8 cellular contexts compared by ENCODE assay signal in the genomic region with DNA sequence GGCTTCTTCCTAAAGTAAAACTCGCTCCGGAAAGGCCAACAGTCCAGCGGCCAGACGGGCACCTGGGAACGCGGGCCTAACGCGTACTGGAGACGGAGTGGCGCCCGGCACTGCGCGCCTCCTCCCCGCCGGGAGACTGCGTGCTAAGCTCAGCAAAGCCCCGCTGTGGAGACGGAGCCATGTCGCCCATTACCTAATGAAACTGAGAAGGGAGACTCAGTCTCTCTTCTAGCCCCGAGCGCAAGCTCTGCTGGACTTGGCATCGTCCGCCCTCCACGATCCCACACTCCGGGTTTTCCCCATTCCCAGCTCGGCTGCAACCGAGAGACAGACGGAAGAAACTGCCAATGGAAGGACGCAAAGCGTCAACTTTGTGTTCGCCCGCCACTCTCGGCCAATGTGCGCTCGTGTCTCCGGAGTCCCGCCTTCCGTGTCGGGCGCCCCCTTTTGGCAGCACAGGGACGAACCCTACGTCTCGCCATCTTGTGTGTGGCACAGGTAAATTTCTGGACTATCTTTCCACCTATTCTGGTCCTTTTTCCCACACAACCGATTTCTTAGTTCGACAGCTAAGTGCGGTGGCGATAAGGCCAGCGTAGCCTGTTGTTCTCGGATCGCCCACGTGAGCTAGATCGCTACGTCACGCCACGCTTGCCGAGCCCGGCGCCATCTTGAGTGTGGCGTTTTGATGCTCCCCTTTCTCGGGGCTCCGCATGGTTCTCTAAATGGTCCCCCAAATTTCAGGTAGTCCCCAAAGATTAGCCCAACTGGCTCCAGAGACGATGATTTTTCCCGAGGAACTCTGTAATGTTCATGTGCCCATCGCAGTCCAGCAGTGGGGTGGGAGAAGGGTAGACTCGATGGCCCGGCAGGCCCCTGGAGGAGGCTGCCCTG. TPM values are rescaled to one million over a fixed set of nuclear protein-coding genes. Genes with fewer than 3 reads are reported as not detected.
DNase-seq lines count a peak whose midpoint lies in the region; ATAC-seq and TF ChIP-seq lines count a peak whose summit lies in the region.

No MANE protein-coding gene starts in this region.

- ATAC-seq in HG02798 (IDR thresholded peaks at IDR 0.05; ENCODE audit: poor library complexity, unreplicated experiment) (peak; percentile 44), left cardiac atrium (peak; percentile 58 to 66)

- intact Hi-C loops in left cardiac atrium (cut with DNase I), result no loop called here

- TF ChIP-seq CTCF in GM12875 (IDR thresholded peaks at IDR 0.05; ENCODE audit: borderline replicate concordance, insufficient read depth, low read depth, low read length) (peak; percentile 94), progenitor cell of endocrine pancreas (IDR thresholded peaks at IDR 0.05; ENCODE audit: unreplicated experiment) (peak; percentile 90)

- H3K27ac Mint-ChIP-seq in progenitor cell of endocrine pancreas, result peak overlapping the region; percentile 100

- peak overlapping the region; percentile 93 for H3K4me3 ChIP-seq in GM12875 (ENCODE audit: low read depth, low read length)
- H3K4me3 ChIP-seq in urinary bladder (ENCODE audit: low read depth, low read length), result peak overlapping the region; percentile 60

- H3K27ac ChIP-seq in urinary bladder (ENCODE audit: low read depth), result peak overlapping the region; percentile 99

- no peaks in the 10 kb centered on the region for H3K27me3 Mint-ChIP-seq in progenitor cell of endocrine pancreas

- peaks cover 9% of the 10 kb centered on the region for H3K4me1 Mint-ChIP-seq in progenitor cell of endocrine pancreas (ENCODE audit: low read depth)

- H3K4me1 ChIP-seq in urinary bladder (ENCODE audit: insufficient read depth), result peaks cover 2% of the 10 kb centered on the region

- peaks cover 12% of the 10 kb centered on the region for H3K36me3 Mint-ChIP-seq in progenitor cell of endocrine pancreas (ENCODE audit: insufficient read depth)

- H3K36me3 ChIP-seq in urinary bladder (ENCODE audit: insufficient read depth), result no peaks in the 10 kb centered on the region

- no peaks in the 10 kb centered on the region for H3K9me3 Mint-ChIP-seq in progenitor cell of endocrine pancreas (ENCODE audit: low read depth)

- peak; percentile 94 for DNase-seq in NCI-H1417 treated with DMSO at 0.1 percent for 48 hours (lab: John Stamatoyannopoulos, UW)
- DNase-seq in T follicular helper cell (ENCODE audit: low read depth), result peak; percentile 95
- DNase-seq in amniotic epithelial cell (ENCODE audit: low read depth), result peak; percentile 98
- DNase-seq in left cardiac atrium, result peak; percentile 98
- DNase-seq in progenitor cell of endocrine pancreas (ENCODE audit: low spot score, unreplicated experiment), result peak; percentile 96

- under 1% methylated on average over 66 of the region's 66 CpGs for WGBS in urinary bladder

- peak overlapping the region; percentile 87 for H3K4me3 Mint-ChIP-seq in progenitor cell of endocrine pancreas (ENCODE audit: low read depth)

RNA-seq across cellular contexts. Expression of a gene that starts 1.3 kb away (rescaled TPM):
- total RNA-seq in left cardiac atrium (100 to 1,000 TPM; 343 to 402 TPM), progenitor cell of endocrine pancreas (1,066 and 1,116 TPM in 2 replicates), urinary bladder (778 TPM)
- 1,510 TPM for polyA plus RNA-seq in urinary bladder

Comparison
In these comparisons a context has a peak if more than half of its experiments do, and no peak if none do; other contexts are left out.
1. Peak in every context shown above with its lines: DNase-seq, ATAC-seq, H3K4me3 ChIP-seq and H3K27ac ChIP-seq.